In genomic region chr4:93710101-93710846, GRCh38 we compare ENCODE assay signal across 8 cellular contexts.
A peak's percentile ranks its signal among the peaks of the same experiment; 100 is the strongest.
DNase-seq lines count a peak whose midpoint lies in the region; ATAC-seq, FAIRE-seq and TF ChIP-seq lines count a peak whose summit lies in the region.

No MANE protein-coding gene starts in this region.

- POLR2A ChIA-PET in OCI-LY7 (lab: Charles Lee): no interaction called here

- no peak overlapping the region for H2AFZ ChIP-seq in OCI-LY7 (ENCODE audit: low read length)

- H3K4me3 ChIP-seq in OCI-LY7 (ENCODE audit: low read depth, low read length, poor library complexity, severe bottlenecking) (no peak overlapping the region), mucosa of descending colon (no peak overlapping the region)

- DNase-seq in OCI-LY7 (ENCODE audit: low spot score) (no peak), mucosa of descending colon (peak in 1 of 3 donors; percentile 14), NOMO-1 (lab: John Stamatoyannopoulos, UW; ENCODE audit: unreplicated experiment in 2 of 2) (no peak), frontal cortex (ENCODE audit: low spot score in 2 of 2) (no peak), NCI-H187 treated with DMSO at 0.1 percent for 48 hours (lab: John Stamatoyannopoulos, UW) (no peak), T-helper 2 cell (no peak)

- H3K9me2 ChIP-seq in OCI-LY7 (ENCODE audit: insufficient read depth, low read length): no peaks in the 10 kb centered on the region

- H3K4me1 ChIP-seq in OCI-LY7 (ENCODE audit: insufficient read depth, low read length, poor library complexity, severe bottlenecking) (no peaks in the 10 kb centered on the region), mucosa of descending colon (ENCODE audit: low read depth) (no peaks in the 10 kb centered on the region)

- TF ChIP-seq CTCF in OCI-LY7 (conservative IDR thresholded peaks at IDR 0.05; ENCODE audit: low read length) (peak; percentile 39; the same call in 1 of the 2 replicates), mucosa of descending colon (IDR thresholded peaks at IDR 0.05) (no peak)

- no peaks in the 10 kb centered on the region for H4K20me1 ChIP-seq in OCI-LY7 (ENCODE audit: insufficient read depth, low read length)

- CTCF ChIA-PET in OCI-LY7 (lab: Charles Lee; ENCODE audit: unreplicated experiment): no interaction called here

- H3K36me3 ChIP-seq in OCI-LY7 (ENCODE audit: insufficient read depth, low read length) (no peaks in the 10 kb centered on the region), mucosa of descending colon (ENCODE audit: low read depth) (no peaks in the 10 kb centered on the region)

- intact Hi-C loops in OCI-LY7 (cut with micrococcal nuclease; ENCODE audit: unreplicated experiment): no loop called here
- intact Hi-C loops in mucosa of descending colon (cut with DNase I, micrococcal nuclease): no loop called here

- BruUV-seq in OCI-LY7 (replicated peaks; lab: Mats Ljungman, UMichigan): no TSS peak

- no peak for FAIRE-seq in frontal cortex (lab: Jason Lieb, UNC)

- no peaks in the 10 kb centered on the region for H3K9me3 ChIP-seq in OCI-LY7 (ENCODE audit: low read length)
- H3K9me3 ChIP-seq in mucosa of descending colon: no peaks in the 10 kb centered on the region

- H3K27ac ChIP-seq in OCI-LY7 (ENCODE audit: low read depth, low read length, poor library complexity, severe bottlenecking): no peak overlapping the region

- peak; percentile 49 for ATAC-seq in GM18517 (IDR thresholded peaks at IDR 0.05; ENCODE audit: unreplicated experiment)
- peak; percentile 89 for ATAC-seq in HG02642 (IDR thresholded peaks at IDR 0.05; ENCODE audit: poor library complexity, unreplicated experiment)
- ATAC-seq in mucosa of descending colon: peak; percentile 32

- H3K79me2 ChIP-seq in OCI-LY7 (ENCODE audit: insufficient read depth, low read depth, low read length): no peaks in the 10 kb centered on the region

- no peak overlapping the region for H3K4me2 ChIP-seq in OCI-LY7 (ENCODE audit: low read length)

Comparison
In these comparisons a context has a peak if more than half of its experiments do, and no peak if none do; other contexts are left out.
1. ATAC-seq: peak in every context shown above with its lines; median percentile 89 in HG02642; 49 in GM18517; 32 in mucosa of descending colon.